26 cellular contexts compared by ENCODE assay signal in genomic region chr4:26086621-26087068, GRCh38.
DNase-seq lines count a peak whose midpoint lies in the region; ATAC-seq and TF ChIP-seq lines count a peak whose summit lies in the region.
"Had no signal": no experiment of that assay in that cellular context is flagged by ENCODE, and none has a peak within 500 bp of the region (broad histone marks: within the 10 kb centered on the region; RNA-seq: fewer than 3 reads in every experiment).

No MANE protein-coding gene starts in this region.

- no peak for TF ChIP-seq POLR2A in esophagus muscularis mucosa (IDR thresholded peaks at IDR 0.05; ENCODE audit: low read depth)

- no peak for ATAC-seq in activated T-helper 17 cell treated with anti-CD3 and anti-CD28 coated beads, Interleukin-2, amount 50 U/mL, for 72 hours (replicated peaks)
- ATAC-seq: activated T-cell treated with anti-CD3 and anti-CD28 coated beads, Interleukin-2, amount 50 U/mL, for 72 hours; GM12878 had no signal

- peaks cover 7% of the 10 kb centered on the region for H3K36me3 Mint-ChIP-seq in activated CD4-positive, alpha-beta memory T cell treated with anti-CD3 and anti-CD28 coated beads for 36 hours
- H3K36me3 Mint-ChIP-seq in activated CD4-positive, alpha-beta memory T cell treated with anti-CD3 and anti-CD28 coated beads, Interleukin-2, amount 10 ng/mL, durations not matched to agents 7 days and 5 days (ENCODE audit: low read depth) = peaks cover 23% of the 10 kb centered on the region
- H3K36me3 Mint-ChIP-seq in activated T-helper 17 cell treated with anti-CD3 and anti-CD28 coated beads, Interleukin-2, amount 50 U/mL, for 72 hours (ENCODE audit: low read depth) = no peaks in the 10 kb centered on the region
- H3K36me3 Mint-ChIP-seq: activated naive CD4-positive, alpha-beta T cell treated with anti-CD3 and anti-CD28 coated beads, Interleukin-2, amount 10 ng/mL, durations not matched to agents 7 days and 5 days; CD4-positive, CD25-positive, alpha-beta regulatory T cell had no signal

- TF ChIP-seq EP300 in esophagus muscularis mucosa (IDR thresholded peaks at IDR 0.05) = no peak

- H3K27ac Mint-ChIP-seq in activated CD4-positive, alpha-beta memory T cell treated with anti-CD3 and anti-CD28 coated beads for 36 hours = peak overlapping the region; percentile 94
- H3K27ac Mint-ChIP-seq in activated CD4-positive, alpha-beta memory T cell treated with anti-CD3 and anti-CD28 coated beads, Interleukin-2, amount 10 ng/mL, durations not matched to agents 7 days and 5 days = no peak overlapping the region
- peak overlapping the region; percentile 27 for H3K27ac Mint-ChIP-seq in activated T-helper 17 cell treated with anti-CD3 and anti-CD28 coated beads, Interleukin-2, amount 50 U/mL, for 72 hours
- H3K27ac Mint-ChIP-seq: activated naive CD4-positive, alpha-beta T cell treated with anti-CD3 and anti-CD28 coated beads, Interleukin-2, amount 10 ng/mL, durations not matched to agents 7 days and 5 days; activated T-cell treated with anti-CD3 and anti-CD28 coated beads, Interleukin-2, amount 50 U/mL, for 72 hours; CD4-positive, CD25-positive, alpha-beta regulatory T cell; memory B cell; progenitor cell of endocrine pancreas had no signal

- H3K27ac ChIP-seq in subcutaneous abdominal adipose tissue (ENCODE audit: low read depth, low read length) (peak overlapping the region; percentile 26), brain microvascular endothelial cell (no peak overlapping the region), esophagus muscularis mucosa (replicated peaks in 1 of 4) (peak overlapping the region in 1 of 4 donors; percentile 10)
- H3K27ac ChIP-seq: neutrophil, thoracic aorta, VCaP had no signal

- H3K4me1 ChIP-seq in subcutaneous abdominal adipose tissue (ENCODE audit: control insufficient read depth in 5 of 5, insufficient read depth in 5 of 5, low read length in 5 of 5) (peaks cover 4 to 58% (median 39%) of the 10 kb centered on the region in 5 donors), esophagus muscularis mucosa (peaks cover 0 to 27% (median 17%) of the 10 kb centered on the region in 4 donors)

- CTCF ChIA-PET in activated CD4-positive, alpha-beta memory T cell treated with anti-CD3 and anti-CD28 coated beads for 36 hours (lab: Charles Lee) = interaction anchor here (0.8 kb wide), 2 partner anchors 12 to 98 kb away, joined by 3 read pairs; no protein-coding TSS in a partner anchor
- CTCF ChIA-PET in activated CD4-positive, alpha-beta memory T cell treated with anti-CD3 and anti-CD28 coated beads, Interleukin-2, amount 10 ng/mL, durations not matched to agents 7 days and 5 days (lab: Charles Lee) = interaction anchor here (0.6 to 1.1 kb wide), 2 partner anchors 35 to 233 kb away, joined by 3 to 4 read pairs; no protein-coding TSS in a partner anchor

- in situ Hi-C loops in brain microvascular endothelial cell (cut with HindIII; ENCODE audit: low pct_ligation_motif_present, low sequenced_read_pairs) = no loop called here

- peaks cover 19% of the 10 kb centered on the region for H3K9me3 Mint-ChIP-seq in activated CD4-positive, alpha-beta memory T cell treated with anti-CD3 and anti-CD28 coated beads for 36 hours
- H3K9me3 Mint-ChIP-seq in activated CD4-positive, alpha-beta memory T cell treated with anti-CD3 and anti-CD28 coated beads, Interleukin-2, amount 10 ng/mL, durations not matched to agents 7 days and 5 days = peaks cover 19% of the 10 kb centered on the region
- peaks cover 6% of the 10 kb centered on the region for H3K9me3 Mint-ChIP-seq in activated T-helper 17 cell treated with anti-CD3 and anti-CD28 coated beads, Interleukin-2, amount 50 U/mL, for 72 hours

- H3K4me3 Mint-ChIP-seq in activated CD4-positive, alpha-beta memory T cell treated with anti-CD3 and anti-CD28 coated beads for 36 hours = no peak overlapping the region
- no peak overlapping the region for H3K4me3 Mint-ChIP-seq in activated CD4-positive, alpha-beta memory T cell treated with anti-CD3 and anti-CD28 coated beads, Interleukin-2, amount 10 ng/mL, durations not matched to agents 7 days and 5 days
- H3K4me3 Mint-ChIP-seq in activated T-helper 17 cell treated with anti-CD3 and anti-CD28 coated beads, Interleukin-2, amount 50 U/mL, for 72 hours = no peak overlapping the region
- H3K4me3 Mint-ChIP-seq: activated naive CD4-positive, alpha-beta T cell treated with anti-CD3 and anti-CD28 coated beads, Interleukin-2, amount 10 ng/mL, durations not matched to agents 7 days and 5 days; activated T-cell treated with anti-CD3 and anti-CD28 coated beads, Interleukin-2, amount 50 U/mL, for 72 hours; CD4-positive, CD25-positive, alpha-beta regulatory T cell; memory B cell had no signal

- H3K9ac ChIP-seq in subcutaneous abdominal adipose tissue (ENCODE audit: low read length in 5 of 5) = no peak overlapping the region

- no peak for DNase-seq in activated CD4-positive, alpha-beta memory T cell treated with anti-CD3 and anti-CD28 coated beads for 36 hours
- DNase-seq in activated CD4-positive, alpha-beta memory T cell treated with anti-CD3 and anti-CD28 coated beads, Interleukin-2, amount 10 ng/mL, durations not matched to agents 7 days and 5 days = no peak
- DNase-seq in foreskin fibroblast (peak; percentile 27 to 80), brain microvascular endothelial cell (no peak), esophagus muscularis mucosa (ENCODE audit: extremely low spot score) (no peak)
- no peak for DNase-seq in activated T-cell treated with anti-CD3 and anti-CD28 coated beads, Interleukin-2, amount 50 U/mL, for 48 hours
- DNase-seq: 8988T; activated CD4-positive, alpha-beta T cell treated with anti-CD3 and anti-CD28 coated beads for 4 hours; activated naive CD4-positive, alpha-beta T cell treated with anti-CD3 and anti-CD28 coated beads, Interleukin-2, amount 10 ng/mL, durations not matched to agents 7 days and 5 days; activated T-cell treated with anti-CD3 and anti-CD28 coated beads, Interleukin-2, amount 50 U/mL, for 72 hours; anterior cingulate cortex; CD4-positive, CD25-positive, alpha-beta regulatory T cell; central memory CD4-positive, alpha-beta T cell; NCI-H1105 treated with DMSO at 0.1 percent for 48 hours; NCI-H774; stimulated activated CD4-positive, alpha-beta T cell treated with anti-CD3 and anti-CD28 coated beads, Interleukin-15, amount 100 ng/mL, for 24 hours; stimulated activated naive CD4-positive, alpha-beta T cell had no signal

- WGBS in esophagus muscularis mucosa = 60% methylated on average over 4 of the region's 4 CpGs

- POLR2A ChIA-PET in activated CD4-positive, alpha-beta memory T cell treated with anti-CD3 and anti-CD28 coated beads for 36 hours (lab: Charles Lee) = interaction anchor here (0.6 to 0.8 kb wide), 2 partner anchors 10 to 234 kb away, joined by 3 to 4 read pairs; no protein-coding TSS in a partner anchor
- POLR2A ChIA-PET in activated CD4-positive, alpha-beta memory T cell treated with anti-CD3 and anti-CD28 coated beads, Interleukin-2, amount 10 ng/mL, durations not matched to agents 7 days and 5 days (lab: Charles Lee) = interaction anchor here (1.3 to 1.6 kb wide), 2 partner anchors 10 to 44 kb away, joined by 3 to 4 read pairs; no protein-coding TSS in a partner anchor

- H3K9me3 ChIP-seq in subcutaneous abdominal adipose tissue (ENCODE audit: control insufficient read depth in 5 of 5, low read length in 5 of 5) (peaks cover 0 to 10% (median 4%) of the 10 kb centered on the region in 5 donors), esophagus muscularis mucosa (peaks cover 0 to 16% (median 13%) of the 10 kb centered on the region in 4 donors)
- H3K9me3 ChIP-seq: neutrophil had no signal

- peaks cover 73% of the 10 kb centered on the region for H3K4me1 Mint-ChIP-seq in activated CD4-positive, alpha-beta memory T cell treated with anti-CD3 and anti-CD28 coated beads for 36 hours (ENCODE audit: low read depth)
- H3K4me1 Mint-ChIP-seq in activated CD4-positive, alpha-beta memory T cell treated with anti-CD3 and anti-CD28 coated beads, Interleukin-2, amount 10 ng/mL, durations not matched to agents 7 days and 5 days = peaks cover 72% of the 10 kb centered on the region
- peaks cover 56% of the 10 kb centered on the region for H3K4me1 Mint-ChIP-seq in activated T-helper 17 cell treated with anti-CD3 and anti-CD28 coated beads, Interleukin-2, amount 50 U/mL, for 72 hours

- intact Hi-C loops in activated CD4-positive, alpha-beta memory T cell treated with anti-CD3 and anti-CD28 coated beads for 36 hours (cut with micrococcal nuclease) = no loop called here
- intact Hi-C loops in esophagus muscularis mucosa (cut with DNase I) = no loop called here

- TF ChIP-seq CTCF in foreskin fibroblast (IDR thresholded peaks at IDR 0.05; ENCODE audit: low read depth, low read length) (no peak), brain microvascular endothelial cell (IDR thresholded peaks at IDR 0.05; ENCODE audit: low read depth, low read length, missing control alignments) (no peak), esophagus muscularis mucosa (IDR thresholded peaks at IDR 0.05) (no peak)

- H3K27me3 Mint-ChIP-seq in activated CD4-positive, alpha-beta memory T cell treated with anti-CD3 and anti-CD28 coated beads for 36 hours = no peaks in the 10 kb centered on the region
- no peaks in the 10 kb centered on the region for H3K27me3 Mint-ChIP-seq in activated CD4-positive, alpha-beta memory T cell treated with anti-CD3 and anti-CD28 coated beads, Interleukin-2, amount 10 ng/mL, durations not matched to agents 7 days and 5 days
- H3K27me3 Mint-ChIP-seq in activated T-helper 17 cell treated with anti-CD3 and anti-CD28 coated beads, Interleukin-2, amount 50 U/mL, for 72 hours = no peaks in the 10 kb centered on the region
- H3K27me3 Mint-ChIP-seq: activated naive CD4-positive, alpha-beta T cell treated with anti-CD3 and anti-CD28 coated beads, Interleukin-2, amount 10 ng/mL, durations not matched to agents 7 days and 5 days; CD4-positive, CD25-positive, alpha-beta regulatory T cell had no signal

- H3K27me3 ChIP-seq in subcutaneous abdominal adipose tissue (ENCODE audit: control insufficient read depth in 5 of 5, insufficient read depth in 4 of 5, low read length in 5 of 5) (peaks cover 0 to 5% (median 3%) of the 10 kb centered on the region in 5 donors), brain microvascular endothelial cell (replicated peaks) (no peaks in the 10 kb centered on the region), esophagus muscularis mucosa (no peaks in the 10 kb centered on the region)
- H3K27me3 ChIP-seq: neutrophil had no signal

- peak overlapping the region in 1 of 2 donors; percentile 21 for H3K4me3 ChIP-seq in foreskin fibroblast (ENCODE audit: low read depth in 1 of 2, low read length in 2 of 2)
- no peak overlapping the region for H3K4me3 ChIP-seq in subcutaneous abdominal adipose tissue (ENCODE audit: low read depth in 1 of 5, low read length in 5 of 5)
- H3K4me3 ChIP-seq in brain microvascular endothelial cell (ENCODE audit: low read depth, low read length) = no peak overlapping the region
- no peak overlapping the region for H3K4me3 ChIP-seq in esophagus muscularis mucosa
- H3K4me3 ChIP-seq: GM12878, HAP-1, thoracic aorta had no signal

- H3K36me3 ChIP-seq in subcutaneous abdominal adipose tissue (ENCODE audit: control insufficient read depth in 5 of 5, insufficient read depth in 5 of 5, low read length in 5 of 5) (no peaks in the 10 kb centered on the region), brain microvascular endothelial cell (replicated peaks) (no peaks in the 10 kb centered on the region), esophagus muscularis mucosa (no peaks in the 10 kb centered on the region)
- H3K36me3 ChIP-seq: HAP-1, neutrophil, thoracic aorta had no signal

Comparison
In these comparisons a context has a peak if more than half of its experiments do, and no peak if none do; other contexts are left out.
1. DNase-seq: peak in foreskin fibroblast (2 of 2); none in activated CD4-positive, alpha-beta memory T cell treated with anti-CD3 and anti-CD28 coated beads for 36 hours (single experiment), activated CD4-positive, alpha-beta memory T cell treated with anti-CD3 and anti-CD28 coated beads, Interleukin-2, amount 10 ng/mL, durations not matched to agents 7 days and 5 days (single experiment), brain microvascular endothelial cell (single experiment), esophagus muscularis mucosa (single experiment) and activated T-cell treated with anti-CD3 and anti-CD28 coated beads, Interleukin-2, amount 50 U/mL, for 48 hours (0 of 2).